1 cellular context compared by ENCODE assay signal in the genomic region with DNA sequence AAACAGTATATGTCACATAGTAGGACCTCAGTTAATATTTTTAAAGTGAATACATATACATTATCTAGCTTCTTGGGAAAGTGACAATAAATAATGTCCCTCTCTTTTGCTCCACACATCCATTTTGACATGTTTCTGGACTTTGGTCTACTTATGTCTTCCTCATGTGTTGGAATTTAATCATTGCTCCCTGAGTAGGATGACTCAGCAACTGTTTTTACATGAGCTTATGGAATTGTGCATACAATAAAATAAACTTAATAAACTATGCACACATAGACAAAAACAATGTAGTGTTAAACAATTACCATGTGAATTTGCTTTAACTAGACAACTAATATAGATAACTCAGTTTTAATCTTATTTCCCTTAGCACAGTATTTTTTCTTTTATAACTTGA.
A peak's percentile ranks its signal among the peaks of the same experiment; 100 is the strongest.
TF ChIP-seq lines count a peak whose summit lies in the region.

No MANE protein-coding gene starts in this region.

TF ChIP-seq in HepG2, 621 proteins besides CTCF, POLR2A, EP300 and RAD21 (continued from another document):
- no peak for TF ChIP-seq ZNF296 (CRISPR knock-in tag; conservative IDR thresholded peaks at IDR 0.05)
- peak; percentile 32; the same call in 1 of the 2 replicates for TF ChIP-seq HNF4A (CRISPR knock-in tag; IDR thresholded peaks at IDR 0.05)
